In the genomic region with DNA sequence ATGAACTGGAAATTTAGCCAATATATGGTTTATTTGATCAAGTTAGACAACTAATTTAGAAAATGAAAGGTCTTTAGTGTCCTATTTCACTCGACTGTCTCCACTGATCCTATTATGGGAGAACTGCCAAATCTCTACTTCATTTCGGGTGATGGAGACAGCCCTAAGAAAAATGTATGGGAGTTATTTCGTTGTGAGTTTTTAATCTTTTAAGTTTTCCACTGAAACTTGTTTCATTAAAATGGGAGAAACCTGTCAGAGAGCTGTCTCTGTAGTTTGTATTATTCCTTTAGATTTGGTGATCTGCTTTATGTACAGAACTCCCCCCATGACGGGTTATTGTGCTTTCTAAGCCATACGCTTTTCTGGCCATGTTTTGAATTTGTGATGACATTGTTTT, we compare ENCODE assay signal across 17 cellular contexts.
"Had no signal": no experiment of that assay in that cellular context is flagged by ENCODE, and none has a peak within 500 bp of the region (broad histone marks: within the 10 kb centered on the region; RNA-seq: fewer than 3 reads in every experiment).

No MANE protein-coding gene starts in this region.

- H3K9me3 ChIP-seq: SJSA1 had no signal

- H3K4me3 ChIP-seq: SJSA1 had no signal

- H3K36me3 ChIP-seq: SJSA1 had no signal

- H3K27ac ChIP-seq: HL-60, SJSA1 had no signal

- H3K4me1 ChIP-seq: SJSA1 had no signal

- DNase-seq: KBM-7, NCI-H1048, NCI-H1436, NCI-H187, NCI-H2029, NCI-H2081 treated with DMSO at 0.1 percent for 48 hours, NCI-H2171 treated with DMSO at 0.1 percent for 48 hours, NCI-H345, NCI-H524, NCI-H526 treated with DMSO at 0.1 percent for 48 hours, NCI-H748 treated with DMSO at 0.1 percent for 48 hours, Right ventricle myocardium superior, RPMI8226, SIG-M5, T-helper 2 cell had no signal
